ENCODE assay signal across 1 cellular context in the genomic region with DNA sequence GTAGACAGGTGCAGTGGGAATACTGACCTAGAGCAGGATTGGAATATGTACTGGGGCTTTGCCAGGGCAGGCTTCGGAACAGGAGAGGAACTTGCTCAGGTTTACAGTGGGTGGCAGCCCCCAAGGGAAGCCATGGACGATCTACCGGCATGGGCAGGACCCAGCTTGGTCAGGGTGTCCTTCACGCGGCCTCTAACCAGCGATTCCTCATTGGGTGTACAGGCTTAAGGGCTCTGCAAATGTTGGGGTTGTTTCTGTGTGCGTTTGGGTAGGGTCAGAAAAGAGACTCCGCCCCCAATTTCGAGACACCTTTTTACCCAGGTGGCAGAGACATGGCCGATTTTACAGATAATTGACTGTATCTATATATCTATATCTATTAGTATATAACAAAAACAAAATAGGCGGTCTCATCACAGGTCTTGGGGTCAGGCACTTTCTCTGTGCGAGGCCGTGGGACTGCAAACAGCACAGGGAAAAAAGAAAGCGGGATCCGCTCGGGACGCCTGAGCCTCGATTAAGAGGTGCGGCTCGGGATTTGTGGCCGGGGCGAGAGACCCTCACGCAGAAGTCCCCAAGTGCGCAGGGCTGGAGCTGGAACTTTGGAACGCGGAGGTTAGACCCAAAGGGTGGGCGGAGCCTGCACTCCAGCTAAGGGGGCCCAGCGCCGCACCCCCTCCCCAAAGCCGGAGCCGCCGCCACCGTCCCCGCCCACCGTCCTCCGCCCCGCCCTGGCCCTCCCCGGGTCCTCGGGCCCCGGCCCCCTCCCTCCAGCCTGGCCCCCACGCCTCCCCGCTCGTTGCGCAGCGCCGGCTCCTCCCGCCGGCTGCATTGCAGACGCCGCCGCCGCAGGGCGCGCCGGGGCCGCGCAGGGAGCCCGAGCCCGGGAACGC.
TF ChIP-seq lines count a peak whose summit lies in the region.

No MANE protein-coding gene starts in this region.

TF ChIP-seq in HepG2, 621 proteins besides CTCF, POLR2A, EP300 and RAD21 (continued from another document and continues in another):
- no peak for TF ChIP-seq ZGPAT (CRISPR knock-in tag; IDR thresholded peaks at IDR 0.05)
- TF ChIP-seq FOXM1 (CRISPR knock-in tag; IDR thresholded peaks at IDR 0.05): no peak
- TF ChIP-seq MXD3 (CRISPR knock-in tag; IDR thresholded peaks at IDR 0.05): 0 out of 2 replicates have a peak, but pooled peaks have one; percentile 40
- no peak for TF ChIP-seq ZNF724P (CRISPR knock-in tag; IDR thresholded peaks at IDR 0.05; ENCODE audit: borderline replicate concordance)
- TF ChIP-seq, protein P1, sequence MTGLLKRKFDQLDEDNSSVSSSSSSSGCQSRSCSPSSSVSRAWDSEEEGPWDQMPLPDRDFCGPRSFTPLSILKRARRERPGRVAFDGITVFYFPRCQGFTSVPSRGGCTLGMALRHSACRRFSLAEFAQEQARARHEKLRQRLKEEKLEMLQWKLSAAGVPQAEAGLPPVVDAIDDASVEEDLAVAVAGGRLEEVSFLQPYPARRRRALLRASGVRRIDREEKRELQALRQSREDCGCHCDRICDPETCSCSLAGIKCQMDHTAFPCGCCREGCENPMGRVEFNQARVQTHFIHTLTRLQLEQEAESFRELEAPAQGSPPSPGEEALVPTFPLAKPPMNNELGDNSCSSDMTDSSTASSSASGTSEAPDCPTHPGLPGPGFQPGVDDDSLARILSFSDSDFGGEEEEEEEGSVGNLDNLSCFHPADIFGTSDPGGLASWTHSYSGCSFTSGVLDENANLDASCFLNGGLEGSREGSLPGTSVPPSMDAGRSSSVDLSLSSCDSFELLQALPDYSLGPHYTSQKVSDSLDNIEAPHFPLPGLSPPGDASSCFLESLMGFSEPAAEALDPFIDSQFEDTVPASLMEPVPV (CRISPR knock-in tag; IDR thresholded peaks at IDR 0.05): 0 out of 2 replicates have a peak, but pooled peaks have one; percentile 56
- TF ChIP-seq NCOA2 (CRISPR knock-in tag; IDR thresholded peaks at IDR 0.05): no peak
- no peak for TF ChIP-seq ZNF256 (CRISPR knock-in tag; conservative IDR thresholded peaks at IDR 0.05)
- TF ChIP-seq ZBTB43 (CRISPR knock-in tag; conservative IDR thresholded peaks at IDR 0.05): no peak
- TF ChIP-seq, protein P2, sequence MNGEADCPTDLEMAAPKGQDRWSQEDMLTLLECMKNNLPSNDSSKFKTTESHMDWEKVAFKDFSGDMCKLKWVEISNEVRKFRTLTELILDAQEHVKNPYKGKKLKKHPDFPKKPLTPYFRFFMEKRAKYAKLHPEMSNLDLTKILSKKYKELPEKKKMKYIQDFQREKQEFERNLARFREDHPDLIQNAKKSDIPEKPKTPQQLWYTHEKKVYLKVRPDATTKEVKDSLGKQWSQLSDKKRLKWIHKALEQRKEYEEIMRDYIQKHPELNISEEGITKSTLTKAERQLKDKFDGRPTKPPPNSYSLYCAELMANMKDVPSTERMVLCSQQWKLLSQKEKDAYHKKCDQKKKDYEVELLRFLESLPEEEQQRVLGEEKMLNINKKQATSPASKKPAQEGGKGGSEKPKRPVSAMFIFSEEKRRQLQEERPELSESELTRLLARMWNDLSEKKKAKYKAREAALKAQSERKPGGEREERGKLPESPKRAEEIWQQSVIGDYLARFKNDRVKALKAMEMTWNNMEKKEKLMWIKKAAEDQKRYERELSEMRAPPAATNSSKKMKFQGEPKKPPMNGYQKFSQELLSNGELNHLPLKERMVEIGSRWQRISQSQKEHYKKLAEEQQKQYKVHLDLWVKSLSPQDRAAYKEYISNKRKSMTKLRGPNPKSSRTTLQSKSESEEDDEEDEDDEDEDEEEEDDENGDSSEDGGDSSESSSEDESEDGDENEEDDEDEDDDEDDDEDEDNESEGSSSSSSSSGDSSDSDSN (CRISPR knock-in tag; IDR thresholded peaks at IDR 0.05): 0 out of 2 replicates have a peak, but pooled peaks have one; percentile 46
- TF ChIP-seq ZNF549 (CRISPR knock-in tag; IDR thresholded peaks at IDR 0.05): no peak
- TF ChIP-seq ZNF577 (CRISPR knock-in tag; IDR thresholded peaks at IDR 0.05; ENCODE audit: borderline replicate concordance, low read depth): no peak
- no peak for TF ChIP-seq TOPORS (CRISPR knock-in tag; IDR thresholded peaks at IDR 0.05)
- no peak for TF ChIP-seq KLF16 (CRISPR knock-in tag; IDR thresholded peaks at IDR 0.05)
- no peak for TF ChIP-seq ZNF264 (CRISPR knock-in tag; IDR thresholded peaks at IDR 0.05)
- TF ChIP-seq, protein P3, sequence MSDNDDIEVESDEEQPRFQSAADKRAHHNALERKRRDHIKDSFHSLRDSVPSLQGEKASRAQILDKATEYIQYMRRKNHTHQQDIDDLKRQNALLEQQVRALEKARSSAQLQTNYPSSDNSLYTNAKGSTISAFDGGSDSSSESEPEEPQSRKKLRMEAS (IDR thresholded peaks at IDR 0.05): 0 out of 2 replicates have a peak, but pooled peaks have one; percentile 13
- TF ChIP-seq RELA (CRISPR knock-in tag; IDR thresholded peaks at IDR 0.05): no peak
- no peak for TF ChIP-seq PLRG1 (conservative IDR thresholded peaks at IDR 0.05)
- TF ChIP-seq MYPOP (CRISPR knock-in tag; IDR thresholded peaks at IDR 0.05): peak; percentile 63; the same call in 1 of the 2 replicates
- TF ChIP-seq TAF15 (IDR thresholded peaks at IDR 0.05; ENCODE audit: low read depth, low read length, poor library complexity, severe bottlenecking): no peak
- TF ChIP-seq ZNF619 (CRISPR knock-in tag; IDR thresholded peaks at IDR 0.05): 0 out of 2 replicates have a peak, but pooled peaks have one; percentile 23
- TF ChIP-seq HNRNPH1 (optimal IDR thresholded peaks at IDR 0.05; ENCODE audit: low read depth, low read length): no peak
- TF ChIP-seq RBFOX2 (IDR thresholded peaks at IDR 0.05; ENCODE audit: low read depth, low read length): no peak
- no peak for TF ChIP-seq ATF4 (CRISPR knock-in tag; IDR thresholded peaks at IDR 0.05)
- TF ChIP-seq ZNF468 (CRISPR knock-in tag; IDR thresholded peaks at IDR 0.05): no peak
- TF ChIP-seq, protein P4, sequence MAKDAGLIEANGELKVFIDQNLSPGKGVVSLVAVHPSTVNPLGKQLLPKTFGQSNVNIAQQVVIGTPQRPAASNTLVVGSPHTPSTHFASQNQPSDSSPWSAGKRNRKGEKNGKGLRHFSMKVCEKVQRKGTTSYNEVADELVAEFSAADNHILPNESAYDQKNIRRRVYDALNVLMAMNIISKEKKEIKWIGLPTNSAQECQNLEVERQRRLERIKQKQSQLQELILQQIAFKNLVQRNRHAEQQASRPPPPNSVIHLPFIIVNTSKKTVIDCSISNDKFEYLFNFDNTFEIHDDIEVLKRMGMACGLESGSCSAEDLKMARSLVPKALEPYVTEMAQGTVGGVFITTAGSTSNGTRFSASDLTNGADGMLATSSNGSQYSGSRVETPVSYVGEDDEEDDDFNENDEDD (CRISPR knock-in tag; IDR thresholded peaks at IDR 0.05; ENCODE audit: borderline replicate concordance): peak; percentile 12; the same call in 1 of the 2 replicates
- no peak for TF ChIP-seq ZNF432 (CRISPR knock-in tag; IDR thresholded peaks at IDR 0.05; ENCODE audit: borderline replicate concordance)
- TF ChIP-seq NKX3-1 (CRISPR knock-in tag; IDR thresholded peaks at IDR 0.05): no peak
- TF ChIP-seq SCMH1 (CRISPR knock-in tag; IDR thresholded peaks at IDR 0.05; ENCODE audit: borderline replicate concordance): no peak
- TF ChIP-seq SNAPC2 (CRISPR knock-in tag; IDR thresholded peaks at IDR 0.05): no peak
- TF ChIP-seq NFIC (IDR thresholded peaks at IDR 0.05; ENCODE audit: low read length): no peak
- TF ChIP-seq HIVEP1 (CRISPR knock-in tag; IDR thresholded peaks at IDR 0.05): no peak
- 0 out of 2 replicates have a peak, but pooled peaks have one; percentile 27 for TF ChIP-seq RXRA (CRISPR knock-in tag; IDR thresholded peaks at IDR 0.05)
- no peak for TF ChIP-seq HMG20B (CRISPR knock-in tag; conservative IDR thresholded peaks at IDR 0.05)
- TF ChIP-seq FOXK2 (IDR thresholded peaks at IDR 0.05): no peak
- TF ChIP-seq LCORL (IDR thresholded peaks at IDR 0.05): no peak
- TF ChIP-seq LCORL (CRISPR knock-in tag; IDR thresholded peaks at IDR 0.05): no peak
- TF ChIP-seq ZKSCAN5 (CRISPR knock-in tag; IDR thresholded peaks at IDR 0.05): no peak
- TF ChIP-seq KDM1A (CRISPR knock-in tag; IDR thresholded peaks at IDR 0.05): no peak
- no peak for TF ChIP-seq ZSCAN20 (CRISPR knock-in tag; IDR thresholded peaks at IDR 0.05; ENCODE audit: borderline replicate concordance)
- TF ChIP-seq YEATS2 (CRISPR knock-in tag; IDR thresholded peaks at IDR 0.05; ENCODE audit: borderline replicate concordance): no peak
- peak; percentile 78; the same call in 1 of the 2 replicates for TF ChIP-seq ZBTB7A (CRISPR knock-in tag; IDR thresholded peaks at IDR 0.05)
- TF ChIP-seq TBL1XR1 (IDR thresholded peaks at IDR 0.05; ENCODE audit: borderline replicate concordance, low read length, partially characterized antibody): no peak
- no peak for TF ChIP-seq RFX5 (IDR thresholded peaks at IDR 0.05; ENCODE audit: low read depth, low read length)
- no peak for TF ChIP-seq STAG1 (CRISPR knock-in tag; IDR thresholded peaks at IDR 0.05)
- no peak for TF ChIP-seq JARID2 (CRISPR knock-in tag; IDR thresholded peaks at IDR 0.05; ENCODE audit: insufficient replicate concordance)
- no peak for TF ChIP-seq ZNF317 (CRISPR knock-in tag; IDR thresholded peaks at IDR 0.05)
- TF ChIP-seq, protein P5, sequence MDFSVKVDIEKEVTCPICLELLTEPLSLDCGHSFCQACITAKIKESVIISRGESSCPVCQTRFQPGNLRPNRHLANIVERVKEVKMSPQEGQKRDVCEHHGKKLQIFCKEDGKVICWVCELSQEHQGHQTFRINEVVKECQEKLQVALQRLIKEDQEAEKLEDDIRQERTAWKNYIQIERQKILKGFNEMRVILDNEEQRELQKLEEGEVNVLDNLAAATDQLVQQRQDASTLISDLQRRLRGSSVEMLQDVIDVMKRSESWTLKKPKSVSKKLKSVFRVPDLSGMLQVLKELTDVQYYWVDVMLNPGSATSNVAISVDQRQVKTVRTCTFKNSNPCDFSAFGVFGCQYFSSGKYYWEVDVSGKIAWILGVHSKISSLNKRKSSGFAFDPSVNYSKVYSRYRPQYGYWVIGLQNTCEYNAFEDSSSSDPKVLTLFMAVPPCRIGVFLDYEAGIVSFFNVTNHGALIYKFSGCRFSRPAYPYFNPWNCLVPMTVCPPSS (IDR thresholded peaks at IDR 0.05): no peak
